8 cellular contexts compared by ENCODE assay signal in the genomic region with DNA sequence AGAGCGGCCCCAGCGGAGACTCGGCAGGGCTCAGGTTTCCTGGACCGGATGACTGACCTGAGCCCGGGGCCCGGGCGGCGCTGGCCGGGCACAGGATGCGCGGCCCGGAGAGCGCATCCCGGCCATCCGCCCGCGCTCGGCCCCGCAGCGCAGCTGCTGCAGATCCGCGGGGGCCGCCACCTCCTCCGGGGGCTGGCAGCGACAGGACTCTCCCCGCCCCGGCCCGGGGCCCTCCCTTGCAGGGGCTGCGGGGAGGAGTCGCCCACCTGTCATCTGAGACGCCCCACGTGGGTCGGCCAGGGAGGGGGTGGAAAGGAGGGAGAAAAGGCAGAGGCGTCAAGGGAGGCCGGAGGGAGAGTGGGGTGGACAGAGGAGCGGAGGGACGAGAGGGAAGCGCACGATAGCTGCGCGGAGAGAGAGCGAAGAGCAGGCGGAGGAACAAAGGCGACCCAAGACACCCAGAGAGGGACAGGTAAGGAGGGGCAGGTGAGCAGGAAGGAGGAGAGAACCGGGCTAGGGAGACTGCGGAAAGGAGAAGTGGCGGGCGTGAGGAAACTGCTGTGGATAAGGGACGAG. TPM values are rescaled to one million over a fixed set of nuclear protein-coding genes. Genes with fewer than 3 reads are reported as not detected.
DNase-seq lines count a peak whose midpoint lies in the region; ATAC-seq and TF ChIP-seq lines count a peak whose summit lies in the region.

No MANE protein-coding gene starts in this region.

- DNase-seq in AG09309 (ENCODE audit: low read depth) = no peak
- peak; percentile 79 for DNase-seq in NCI-H345 (lab: John Stamatoyannopoulos, UW)
- DNase-seq in activated CD4-positive, alpha-beta T cell treated with anti-CD3 and anti-CD28 coated beads, Interleukin-2, amount 50 U/mL, for 4 hours = peak; percentile 47 to 53
- DNase-seq in effector CD8-positive, alpha-beta T cell (lab: John Stamatoyannopoulos, UW) = peak; percentile 70
- peak; percentile 83 for DNase-seq in mesenchymal stem cell
- peak; percentile 44 for DNase-seq in stimulated activated CD8-positive, alpha-beta memory T cell treated with anti-CD3 and anti-CD28 coated beads, Interleukin-15, amount 100 ng/mL, for 24 hours (ENCODE audit: low read depth)

- H3K9ac ChIP-seq in mesenchymal stem cell (ENCODE audit: low read length) = peak overlapping the region; percentile 100

- H3K4ac ChIP-seq in mesenchymal stem cell (ENCODE audit: low read depth in 1 of 2, low read length in 2 of 2) = peak overlapping the region; percentile 65 to 96

- peak overlapping the region; percentile 96 for H4K8ac ChIP-seq in mesenchymal stem cell (ENCODE audit: low read length)

- peaks cover 0 to 18% of the 10 kb centered on the region in 2 experiments for H3K36me3 ChIP-seq in mesenchymal stem cell (ENCODE audit: control insufficient read depth in 1 of 2, insufficient read depth in 2 of 2, low read depth in 1 of 2, low read length in 2 of 2)

- no peak overlapping the region for H2BK5ac ChIP-seq in mesenchymal stem cell (ENCODE audit: low read depth, low read length, poor library complexity, severe bottlenecking)

- peak overlapping the region; percentile 98 for H4K91ac ChIP-seq in mesenchymal stem cell (ENCODE audit: low read length)

- H3K9me3 ChIP-seq in mesenchymal stem cell (ENCODE audit: control insufficient read depth, low read length) = no peaks in the 10 kb centered on the region

- H3K79me1 ChIP-seq in mesenchymal stem cell (replicated peaks; ENCODE audit: low read length, poor library complexity, severe bottlenecking) = peaks cover 3% of the 10 kb centered on the region

- H3K14ac ChIP-seq in mesenchymal stem cell (ENCODE audit: low read length in 2 of 2) = peak overlapping the region in 1 of 2 experiments; percentile 68

- no peaks in the 10 kb centered on the region for H3K27me3 ChIP-seq in mesenchymal stem cell (ENCODE audit: control insufficient read depth in 1 of 2, insufficient read depth in 1 of 2, low read length in 2 of 2)

- H3K4me1 ChIP-seq in mesenchymal stem cell (ENCODE audit: control insufficient read depth, insufficient read depth, low read depth, low read length) = peaks cover 4% of the 10 kb centered on the region

- H3K4me3 ChIP-seq in AG09309 (ENCODE audit: control insufficient read depth, low read depth, low read length) (peak overlapping the region; percentile 57), mesenchymal stem cell (ENCODE audit: insufficient read depth in 1 of 2, low read depth in 1 of 2, low read length in 2 of 2) (peak overlapping the region; percentile 91 to 94)

- H2BK15ac ChIP-seq in mesenchymal stem cell (ENCODE audit: low read depth, poor library complexity, severe bottlenecking) = peak overlapping the region; percentile 90

- no peak overlapping the region for H2AK5ac ChIP-seq in mesenchymal stem cell (ENCODE audit: low read length, severe bottlenecking)

- peak overlapping the region; percentile 82 for H3K27ac ChIP-seq in mesenchymal stem cell (ENCODE audit: low read length, poor library complexity, severe bottlenecking)

- no peak for TF ChIP-seq CTCF in AG09309 (IDR thresholded peaks at IDR 0.05; ENCODE audit: control insufficient read depth, insufficient read depth, low read depth, low read length, missing control alignments)

- H2AFZ ChIP-seq in mesenchymal stem cell (ENCODE audit: low read depth, low read length) = peak overlapping the region; percentile 58

- H2BK12ac ChIP-seq in mesenchymal stem cell (ENCODE audit: low read length in 2 of 2) = peak overlapping the region in 1 of 2 experiments; percentile 50

- under 1% methylated on average over 49 of the region's 49 CpGs for WGBS in mesenchymal stem cell

- H3K4me2 ChIP-seq in mesenchymal stem cell (ENCODE audit: low read length, poor library complexity, severe bottlenecking) = peak overlapping the region; percentile 90

- peak; percentile 34 for ATAC-seq in GM18861 (IDR thresholded peaks at IDR 0.05; ENCODE audit: unreplicated experiment)
- ATAC-seq in HG03095 (IDR thresholded peaks at IDR 0.05; ENCODE audit: unreplicated experiment) = peak; percentile 43

- H3K18ac ChIP-seq in mesenchymal stem cell (ENCODE audit: low read depth in 1 of 2, low read length in 2 of 2) = peak overlapping the region; percentile 77 to 85

- H3K23ac ChIP-seq in mesenchymal stem cell (ENCODE audit: low read length in 2 of 2) = no peak overlapping the region

- peak overlapping the region; percentile 29 for H2BK120ac ChIP-seq in mesenchymal stem cell (ENCODE audit: low read depth, low read length)

RNA-seq across cellular contexts. Expression of a gene that starts 0.5 kb away (rescaled TPM):
- polyA plus RNA-seq in mesenchymal stem cell (2013, experiment 1 of 2) = 168 TPM
- 173 TPM for polyA plus RNA-seq in mesenchymal stem cell (2013, experiment 2 of 2)

RNA-seq across cellular contexts. Expression of a gene that starts 54.5 kb away (rescaled TPM):
- polyA plus RNA-seq in mesenchymal stem cell (2013, experiment 1 of 2) = 197 TPM
- polyA plus RNA-seq in mesenchymal stem cell (2013, experiment 2 of 2) = 194 TPM
